21 cellular contexts compared by ENCODE assay signal in genomic region chr3:187929115-187929828, GRCh38.
DNase-seq lines count a peak whose midpoint lies in the region; ATAC-seq lines count a peak whose summit lies in the region.
"Had no signal": no experiment of that assay in that cellular context is flagged by ENCODE, and none has a peak within 500 bp of the region (broad histone marks: within the 10 kb centered on the region; RNA-seq: fewer than 3 reads in every experiment).

No MANE protein-coding gene starts in this region.

- H3K27me3 Mint-ChIP-seq in activated CD4-positive, alpha-beta memory T cell treated with anti-CD3 and anti-CD28 coated beads for 36 hours, result peaks cover 3% of the 10 kb centered on the region
- peaks cover 33% of the 10 kb centered on the region for H3K27me3 Mint-ChIP-seq in activated CD4-positive, alpha-beta memory T cell treated with anti-CD3 and anti-CD28 coated beads, Interleukin-2, amount 10 ng/mL, durations not matched to agents 7 days and 5 days
- peaks cover 0 to 2% of the 10 kb centered on the region in 2 donors for H3K27me3 Mint-ChIP-seq in CD8-positive, alpha-beta memory T cell
- no peaks in the 10 kb centered on the region for H3K27me3 Mint-ChIP-seq in activated T-helper 1 cell treated with anti-CD3 and anti-CD28 coated beads, Interleukin-12 subunit alpha, Interleukin-12 subunit beta, Interleukin-2, Interleukin-4 antibody, amounts not matched to agents 30 ng/mL and 10 ng/mL and 1 ng/mL, durations not matched to agents 14 hours and 24 hours and 36 hours (ENCODE audit: insufficient read depth)
- H3K27me3 Mint-ChIP-seq: CD4-positive, alpha-beta T cell had no signal

- no peak overlapping the region for H3K4me3 Mint-ChIP-seq in activated CD4-positive, alpha-beta memory T cell treated with anti-CD3 and anti-CD28 coated beads for 36 hours
- H3K4me3 Mint-ChIP-seq in activated CD4-positive, alpha-beta memory T cell treated with anti-CD3 and anti-CD28 coated beads, Interleukin-2, amount 10 ng/mL, durations not matched to agents 7 days and 5 days, result no peak overlapping the region
- H3K4me3 Mint-ChIP-seq in CD8-positive, alpha-beta memory T cell, result no peak overlapping the region
- peak overlapping the region; percentile 11 for H3K4me3 Mint-ChIP-seq in activated T-helper 1 cell treated with anti-CD3 and anti-CD28 coated beads, Interleukin-12 subunit alpha, Interleukin-12 subunit beta, Interleukin-2, Interleukin-4 antibody, amounts not matched to agents 30 ng/mL and 10 ng/mL and 1 ng/mL, durations not matched to agents 14 hours and 24 hours and 36 hours
- H3K4me3 Mint-ChIP-seq: CD4-positive, alpha-beta T cell; nephron had no signal

- peaks cover 68% of the 10 kb centered on the region for H3K4me1 Mint-ChIP-seq in activated CD4-positive, alpha-beta memory T cell treated with anti-CD3 and anti-CD28 coated beads for 36 hours (ENCODE audit: low read depth)
- peaks cover 20% of the 10 kb centered on the region for H3K4me1 Mint-ChIP-seq in activated CD4-positive, alpha-beta memory T cell treated with anti-CD3 and anti-CD28 coated beads, Interleukin-2, amount 10 ng/mL, durations not matched to agents 7 days and 5 days
- peaks cover 25 to 37% (median 37%) of the 10 kb centered on the region in 3 donors for H3K4me1 Mint-ChIP-seq in CD8-positive, alpha-beta memory T cell
- peaks cover 45% of the 10 kb centered on the region for H3K4me1 Mint-ChIP-seq in activated T-helper 1 cell treated with anti-CD3 and anti-CD28 coated beads, Interleukin-12 subunit alpha, Interleukin-12 subunit beta, Interleukin-2, Interleukin-4 antibody, amounts not matched to agents 30 ng/mL and 10 ng/mL and 1 ng/mL, durations not matched to agents 14 hours and 24 hours and 36 hours (ENCODE audit: low read depth)

- H3K4me2 ChIP-seq in mesenchymal stem cell (ENCODE audit: low read length, poor library complexity, severe bottlenecking), result no peak overlapping the region

- peak overlapping the region in 1 of 2 experiments; percentile 20 for H3K14ac ChIP-seq in mesenchymal stem cell (ENCODE audit: low read length in 2 of 2)

- ATAC-seq in GM21526 (IDR thresholded peaks at IDR 0.05; ENCODE audit: low FRiP score, unreplicated experiment), result no peak
- ATAC-seq: body of pancreas had no signal

- POLR2A ChIA-PET in activated CD4-positive, alpha-beta memory T cell treated with anti-CD3 and anti-CD28 coated beads for 36 hours (lab: Charles Lee), result no interaction called here
- POLR2A ChIA-PET in activated CD4-positive, alpha-beta memory T cell treated with anti-CD3 and anti-CD28 coated beads, Interleukin-2, amount 10 ng/mL, durations not matched to agents 7 days and 5 days (lab: Charles Lee), result interaction anchor here (0.9 to 1.4 kb wide), 2 partner anchors 10 to 184 kb away, joined by 3 to 4 read pairs; partner anchors contain the start of gene BCL6
- POLR2A ChIA-PET in CD8-positive, alpha-beta memory T cell (lab: Charles Lee), result no interaction called here

- H3K79me1 ChIP-seq in mesenchymal stem cell (replicated peaks; ENCODE audit: low read length, poor library complexity, severe bottlenecking), result no peaks in the 10 kb centered on the region

- CTCF ChIA-PET in activated CD4-positive, alpha-beta memory T cell treated with anti-CD3 and anti-CD28 coated beads for 36 hours (lab: Charles Lee), result interaction anchor here (0.8 to 1.2 kb wide), 2 partner anchors 181 to 187 kb away, joined by 3 to 4 read pairs; no protein-coding TSS in a partner anchor
- CTCF ChIA-PET in activated CD4-positive, alpha-beta memory T cell treated with anti-CD3 and anti-CD28 coated beads, Interleukin-2, amount 10 ng/mL, durations not matched to agents 7 days and 5 days (lab: Charles Lee), result no interaction called here
- CTCF ChIA-PET in CD8-positive, alpha-beta memory T cell (lab: Charles Lee), result no interaction called here

- no peaks in the 10 kb centered on the region for H3K9me3 ChIP-seq in CD8-positive, alpha-beta memory T cell (ENCODE audit: low read length)
- peaks cover 8% of the 10 kb centered on the region for H3K9me3 ChIP-seq in mesenchymal stem cell (ENCODE audit: control insufficient read depth, low read length)
- H3K9me3 ChIP-seq: body of pancreas, colonic mucosa had no signal

- H2BK120ac ChIP-seq in mesenchymal stem cell (ENCODE audit: low read depth, low read length), result no peak overlapping the region

- H3K9ac ChIP-seq in mesenchymal stem cell (ENCODE audit: low read length), result no peak overlapping the region
- H3K9ac ChIP-seq: GM23248 had no signal

- H3K27ac ChIP-seq in CD8-positive, alpha-beta memory T cell (ENCODE audit: low read depth, low read length), result no peak overlapping the region
- no peak overlapping the region for H3K27ac ChIP-seq in mesenchymal stem cell (ENCODE audit: low read length, poor library complexity, severe bottlenecking)
- H3K27ac ChIP-seq: body of pancreas, colonic mucosa, GM23248, skin epidermis, stomach had no signal

- intact Hi-C loops in activated CD4-positive, alpha-beta memory T cell treated with anti-CD3 and anti-CD28 coated beads for 36 hours (cut with micrococcal nuclease), result loop anchor here (10.0 kb wide), 1 partner anchor 656 kb away; no protein-coding TSS in a partner anchor
- intact Hi-C loops in activated T-helper 1 cell treated with anti-CD3 and anti-CD28 coated beads, Interleukin-12 subunit alpha, Interleukin-12 subunit beta, Interleukin-2, Interleukin-4 antibody, amounts not matched to agents 30 ng/mL and 10 ng/mL and 1 ng/mL, durations not matched to agents 14 hours and 24 hours and 36 hours (cut with micrococcal nuclease), result loop anchor here (1.0 to 10.0 kb wide), 6 partner anchors 10 to 1044 kb away; no protein-coding TSS in a partner anchor

- no peak overlapping the region for H3K4me3 ChIP-seq in CD8-positive, alpha-beta memory T cell (ENCODE audit: low read length)
- H3K4me3 ChIP-seq in mesenchymal stem cell (ENCODE audit: insufficient read depth in 1 of 2, low read depth in 1 of 2, low read length in 2 of 2), result no peak overlapping the region
- H3K4me3 ChIP-seq: body of pancreas, colonic mucosa, GM23248, skin epidermis, stomach had no signal

- no peak overlapping the region for H2BK5ac ChIP-seq in mesenchymal stem cell (ENCODE audit: low read depth, low read length, poor library complexity, severe bottlenecking)

- no peaks in the 10 kb centered on the region for H3K36me3 ChIP-seq in CD8-positive, alpha-beta memory T cell (ENCODE audit: insufficient read depth, low read length)
- no peaks in the 10 kb centered on the region for H3K36me3 ChIP-seq in mesenchymal stem cell (ENCODE audit: control insufficient read depth in 1 of 2, insufficient read depth in 2 of 2, low read depth in 1 of 2, low read length in 2 of 2)
- H3K36me3 ChIP-seq: colonic mucosa, stomach had no signal

- 74% methylated on average over 5 of the region's 8 CpGs for WGBS in mesenchymal stem cell

- H3K23ac ChIP-seq in mesenchymal stem cell (ENCODE audit: low read length in 2 of 2), result no peak overlapping the region

- peak; percentile 33 for DNase-seq in activated CD4-positive, alpha-beta memory T cell treated with anti-CD3 and anti-CD28 coated beads for 36 hours
- DNase-seq in activated CD4-positive, alpha-beta memory T cell treated with anti-CD3 and anti-CD28 coated beads, Interleukin-2, amount 10 ng/mL, durations not matched to agents 7 days and 5 days, result no peak
- no peak for DNase-seq in CD8-positive, alpha-beta memory T cell
- DNase-seq in activated T-helper 1 cell treated with anti-CD3 and anti-CD28 coated beads, Interleukin-12 subunit alpha, Interleukin-12 subunit beta, Interleukin-2, Interleukin-4 antibody, amounts not matched to agents 30 ng/mL and 10 ng/mL and 1 ng/mL, durations not matched to agents 14 hours and 24 hours and 36 hours (ENCODE audit: low spot score), result no peak
- DNase-seq in mesenchymal stem cell (peak; percentile 45), anterior cingulate cortex (lab: John Stamatoyannopoulos, UW) (no peak), NCI-H2029 (lab: John Stamatoyannopoulos, UW) (no peak)
- DNase-seq: ACHN; activated CD8-positive, alpha-beta memory T cell treated with anti-CD3 and anti-CD28 coated beads for 24 hours; activated effector memory CD4-positive, alpha-beta T cell treated with anti-CD3 and anti-CD28 coated beads, Interleukin-2, amount 50 U/mL, for 16 hours; body of pancreas; CD4-positive, alpha-beta T cell; colonic mucosa; DMS79; GM23248; NCI-H146; NCI-H774; stomach had no signal

- H3K9me3 Mint-ChIP-seq in activated CD4-positive, alpha-beta memory T cell treated with anti-CD3 and anti-CD28 coated beads for 36 hours, result peaks cover 14% of the 10 kb centered on the region
- H3K9me3 Mint-ChIP-seq in activated CD4-positive, alpha-beta memory T cell treated with anti-CD3 and anti-CD28 coated beads, Interleukin-2, amount 10 ng/mL, durations not matched to agents 7 days and 5 days, result peaks cover 14% of the 10 kb centered on the region
- peaks cover 0 to 12% (median 5%) of the 10 kb centered on the region in 5 donors for H3K9me3 Mint-ChIP-seq in CD8-positive, alpha-beta memory T cell
- peaks cover 13% of the 10 kb centered on the region for H3K9me3 Mint-ChIP-seq in activated T-helper 1 cell treated with anti-CD3 and anti-CD28 coated beads, Interleukin-12 subunit alpha, Interleukin-12 subunit beta, Interleukin-2, Interleukin-4 antibody, amounts not matched to agents 30 ng/mL and 10 ng/mL and 1 ng/mL, durations not matched to agents 14 hours and 24 hours and 36 hours

- no peaks in the 10 kb centered on the region for H3K27me3 ChIP-seq in CD8-positive, alpha-beta memory T cell (ENCODE audit: insufficient read depth, low read length, poor library complexity, severe bottlenecking)
- H3K27me3 ChIP-seq in mesenchymal stem cell (ENCODE audit: control insufficient read depth in 1 of 2, insufficient read depth in 1 of 2, low read length in 2 of 2), result no peaks in the 10 kb centered on the region
- H3K27me3 ChIP-seq: body of pancreas, colonic mucosa, stomach had no signal

- H3K4me1 ChIP-seq in CD8-positive, alpha-beta memory T cell (ENCODE audit: insufficient read depth, low read length), result peaks cover 8% of the 10 kb centered on the region
- peaks cover 2% of the 10 kb centered on the region for H3K4me1 ChIP-seq in mesenchymal stem cell (ENCODE audit: control insufficient read depth, insufficient read depth, low read depth, low read length)
- H3K4me1 ChIP-seq: body of pancreas, colonic mucosa had no signal

- H4K8ac ChIP-seq in mesenchymal stem cell (ENCODE audit: low read length), result no peak overlapping the region

- H3K18ac ChIP-seq in mesenchymal stem cell (ENCODE audit: low read depth in 1 of 2, low read length in 2 of 2), result peak overlapping the region in 1 of 2 experiments; percentile 50

- H3K36me3 Mint-ChIP-seq in activated CD4-positive, alpha-beta memory T cell treated with anti-CD3 and anti-CD28 coated beads for 36 hours, result peaks cover 13% of the 10 kb centered on the region
- peaks cover 15% of the 10 kb centered on the region for H3K36me3 Mint-ChIP-seq in activated CD4-positive, alpha-beta memory T cell treated with anti-CD3 and anti-CD28 coated beads, Interleukin-2, amount 10 ng/mL, durations not matched to agents 7 days and 5 days (ENCODE audit: low read depth)
- peaks cover 0 to 9% (median 0%) of the 10 kb centered on the region in 3 donors for H3K36me3 Mint-ChIP-seq in CD8-positive, alpha-beta memory T cell
- peaks cover 13% of the 10 kb centered on the region for H3K36me3 Mint-ChIP-seq in activated T-helper 1 cell treated with anti-CD3 and anti-CD28 coated beads, Interleukin-12 subunit alpha, Interleukin-12 subunit beta, Interleukin-2, Interleukin-4 antibody, amounts not matched to agents 30 ng/mL and 10 ng/mL and 1 ng/mL, durations not matched to agents 14 hours and 24 hours and 36 hours (ENCODE audit: low read depth)

- H3K27ac Mint-ChIP-seq in activated CD4-positive, alpha-beta memory T cell treated with anti-CD3 and anti-CD28 coated beads for 36 hours, result peak overlapping the region; percentile 53
- no peak overlapping the region for H3K27ac Mint-ChIP-seq in activated CD4-positive, alpha-beta memory T cell treated with anti-CD3 and anti-CD28 coated beads, Interleukin-2, amount 10 ng/mL, durations not matched to agents 7 days and 5 days
- peak overlapping the region in 6 of 8 donors; percentile 1 to 83 (median 36) for H3K27ac Mint-ChIP-seq in CD8-positive, alpha-beta memory T cell
- peak overlapping the region; percentile 88 for H3K27ac Mint-ChIP-seq in activated T-helper 1 cell treated with anti-CD3 and anti-CD28 coated beads, Interleukin-12 subunit alpha, Interleukin-12 subunit beta, Interleukin-2, Interleukin-4 antibody, amounts not matched to agents 30 ng/mL and 10 ng/mL and 1 ng/mL, durations not matched to agents 14 hours and 24 hours and 36 hours
- H3K27ac Mint-ChIP-seq: CD4-positive, alpha-beta T cell had no signal

- peak overlapping the region; percentile 6 to 59 for H2BK12ac ChIP-seq in mesenchymal stem cell (ENCODE audit: low read length in 2 of 2)

- no peak overlapping the region for H2BK15ac ChIP-seq in mesenchymal stem cell (ENCODE audit: low read depth, poor library complexity, severe bottlenecking)

- peak overlapping the region in 1 of 2 experiments; percentile 67 for H3K4ac ChIP-seq in mesenchymal stem cell (ENCODE audit: low read depth in 1 of 2, low read length in 2 of 2)

- H2AFZ ChIP-seq in mesenchymal stem cell (ENCODE audit: low read depth, low read length), result no peak overlapping the region
- H2AFZ ChIP-seq: GM23248 had no signal

- H2AK5ac ChIP-seq in mesenchymal stem cell (ENCODE audit: low read length, severe bottlenecking), result no peak overlapping the region

- H4K91ac ChIP-seq in mesenchymal stem cell (ENCODE audit: low read length), result no peak overlapping the region

Comparison
In these comparisons a context has a peak if more than half of its experiments do, and no peak if none do; other contexts are left out.
1. DNase-seq: peak in activated CD4-positive, alpha-beta memory T cell treated with anti-CD3 and anti-CD28 coated beads for 36 hours (single experiment) and mesenchymal stem cell (single experiment); none in activated CD4-positive, alpha-beta memory T cell treated with anti-CD3 and anti-CD28 coated beads, Interleukin-2, amount 10 ng/mL, durations not matched to agents 7 days and 5 days (single experiment), CD8-positive, alpha-beta memory T cell (0 of 5), activated T-helper 1 cell treated with anti-CD3 and anti-CD28 coated beads, Interleukin-12 subunit alpha, Interleukin-12 subunit beta, Interleukin-2, Interleukin-4 antibody, amounts not matched to agents 30 ng/mL and 10 ng/mL and 1 ng/mL, durations not matched to agents 14 hours and 24 hours and 36 hours (single experiment), anterior cingulate cortex (0 of 58) and NCI-H2029 (single experiment).